7 cellular contexts compared by ENCODE assay signal in genomic region chr7:63899691-63900393, GRCh38.
DNase-seq lines count a peak whose midpoint lies in the region; TF ChIP-seq lines count a peak whose summit lies in the region.

No MANE protein-coding gene starts in this region.

- H3K4me1 Mint-ChIP-seq in HFFc6 (ENCODE audit: low read depth): no peaks in the 10 kb centered on the region

- peak; percentile 37 for DNase-seq in NCI-H510A treated with DMSO at 0.1 percent for 48 hours (lab: John Stamatoyannopoulos, UW)
- peak; percentile 40 to 62 (median 46) for DNase-seq in activated CD8-positive, alpha-beta memory T cell treated with anti-CD3 and anti-CD28 coated beads for 48 hours (ENCODE audit: low read depth in 2 of 3, low spot score in 2 of 3)
- DNase-seq in esophagus muscularis mucosa (ENCODE audit: extremely low spot score): peak; percentile 96
- peak; percentile 76 for DNase-seq in sigmoid colon
- DNase-seq in uterus: peak; percentile 64 to 93
- DNase-seq in HFFc6: no peak
- no peak for DNase-seq in hepatic stellate cell (ENCODE audit: low spot score)

- TF ChIP-seq EP300 in esophagus muscularis mucosa (IDR thresholded peaks at IDR 0.05) (no peak), sigmoid colon (IDR thresholded peaks at IDR 0.05) (no peak)

- H3K4me1 ChIP-seq in esophagus muscularis mucosa (peaks cover 0 to 17% (median 13%) of the 10 kb centered on the region in 4 donors), sigmoid colon (peaks cover 0 to 13% (median 5%) of the 10 kb centered on the region in 4 donors), uterus (no peaks in the 10 kb centered on the region)

- no peak for TF ChIP-seq CTCF in esophagus muscularis mucosa (IDR thresholded peaks at IDR 0.05)
- TF ChIP-seq CTCF in sigmoid colon (IDR thresholded peaks at IDR 0.05): no peak
- TF ChIP-seq CTCF in uterus (IDR thresholded peaks at IDR 0.05): no peak
- no peak for TF ChIP-seq CTCF in HFFc6 (IDR thresholded peaks at IDR 0.05)

- H3K9me3 Mint-ChIP-seq in HFFc6: peaks cover 47% of the 10 kb centered on the region

- no peak overlapping the region for H3K27ac Mint-ChIP-seq in HFFc6

- H3K27me3 ChIP-seq in esophagus muscularis mucosa (no peaks in the 10 kb centered on the region), sigmoid colon (no peaks in the 10 kb centered on the region), uterus (no peaks in the 10 kb centered on the region)

- no peak overlapping the region for H3K4me3 Mint-ChIP-seq in HFFc6

- WGBS in esophagus muscularis mucosa: 13% methylated on average over 27 of the region's 29 CpGs
- 15 to 41% methylated on average over 29 of the region's 29 CpGs for WGBS in sigmoid colon, 2 donors

- H3K4me3 ChIP-seq in esophagus muscularis mucosa (peak overlapping the region; percentile 59 to 79 (median 70)), sigmoid colon (peak overlapping the region; percentile 16 to 75 (median 60)), uterus (peak overlapping the region; percentile 44 to 66)

- H3K36me3 ChIP-seq in esophagus muscularis mucosa: no peaks in the 10 kb centered on the region
- no peaks in the 10 kb centered on the region for H3K36me3 ChIP-seq in sigmoid colon
- no peaks in the 10 kb centered on the region for H3K36me3 ChIP-seq in uterus

- H3K27ac ChIP-seq in esophagus muscularis mucosa (replicated peaks in 1 of 4): peak overlapping the region in 2 of 4 donors; percentile 71 to 83
- peak overlapping the region in 3 of 4 donors; percentile 68 to 77 (median 72) for H3K27ac ChIP-seq in sigmoid colon
- peak overlapping the region in 1 of 2 donors; percentile 59 for H3K27ac ChIP-seq in uterus

- H3K27me3 Mint-ChIP-seq in HFFc6 (ENCODE audit: insufficient read depth): no peaks in the 10 kb centered on the region

- TF ChIP-seq POLR2A in esophagus muscularis mucosa (IDR thresholded peaks at IDR 0.05; ENCODE audit: low read depth) (no peak), sigmoid colon (IDR thresholded peaks at IDR 0.05) (no peak), uterus (IDR thresholded peaks at IDR 0.05) (no peak)

- intact Hi-C loops in esophagus muscularis mucosa (cut with DNase I) (no loop called here), sigmoid colon (cut with DNase I) (no loop called here), uterus (cut with DNase I; ENCODE audit: low total_unique reads) (no loop called here)

- H3K9me3 ChIP-seq in esophagus muscularis mucosa (no peaks in the 10 kb centered on the region), sigmoid colon (no peaks in the 10 kb centered on the region), uterus (peaks cover 0 to 4% of the 10 kb centered on the region in 2 donors)

- H3K36me3 Mint-ChIP-seq in HFFc6 (ENCODE audit: low read depth): no peaks in the 10 kb centered on the region

Comparison
In these comparisons a context has a peak if more than half of its experiments do, and no peak if none do; other contexts are left out.
1. DNase-seq: peak in NCI-H510A treated with DMSO at 0.1 percent for 48 hours (single experiment), activated CD8-positive, alpha-beta memory T cell treated with anti-CD3 and anti-CD28 coated beads for 48 hours (3 of 3), esophagus muscularis mucosa (single experiment), sigmoid colon (single experiment) and uterus (2 of 2); none in HFFc6 (single experiment) and hepatic stellate cell (single experiment).
2. Peak in every context shown above with its lines, with median percentiles within 50 percentile points of each other: H3K4me3 ChIP-seq.